Comparison of ENCODE assay signal across 17 cellular contexts in genomic region chr11:108923413-108923812, GRCh38.
"Had no signal": no experiment of that assay in that cellular context is flagged by ENCODE, and none has a peak within 500 bp of the region (broad histone marks: within the 10 kb centered on the region; RNA-seq: fewer than 3 reads in every experiment).

No MANE protein-coding gene starts in this region.

- H3K36me3 ChIP-seq: ovary had no signal

- H3K27ac Mint-ChIP-seq: dendritic cell treated with granulocyte-macrophage colony-stimulating factor and Interleukin-4, amounts not matched to agents 40 ng/mL and 50 ng/mL, for 4 days; endodermal cell; mesothelial cell of epicardium; natural killer cell had no signal

- ATAC-seq: esophagus mucosa, heart left ventricle, left lobe of liver, natural killer cell, right cardiac atrium had no signal

- H3K9me3 Mint-ChIP-seq: dendritic cell treated with granulocyte-macrophage colony-stimulating factor and Interleukin-4, amounts not matched to agents 40 ng/mL and 50 ng/mL, for 4 days; endodermal cell; mesothelial cell of epicardium; natural killer cell; neural crest cell had no signal

- H3K27ac ChIP-seq: heart left ventricle, ovary had no signal

- H3K27me3 Mint-ChIP-seq: dendritic cell treated with granulocyte-macrophage colony-stimulating factor and Interleukin-4, amounts not matched to agents 40 ng/mL and 50 ng/mL, for 4 days had no signal

- H3K9me3 ChIP-seq: heart left ventricle, ovary had no signal

- H3K4me3 ChIP-seq: heart left ventricle, ovary had no signal

- H3K4me3 Mint-ChIP-seq: dendritic cell treated with granulocyte-macrophage colony-stimulating factor and Interleukin-4, amounts not matched to agents 40 ng/mL and 50 ng/mL, for 4 days; endodermal cell; mesothelial cell of epicardium; natural killer cell; neural crest cell had no signal

- DNase-seq: effector CD4-positive, alpha-beta T cell; endodermal cell; heart left ventricle; islet precursor cell; natural killer cell; nucleus accumbens; ovary; right cardiac atrium; small intestine; stimulated activated CD4-positive, alpha-beta T cell treated with anti-CD3 and anti-CD28 coated beads, Interleukin-12 subunit alpha, Interleukin-12 subunit beta, amount 100 ng/mL, for 4 hours; stimulated activated naive CD4-positive, alpha-beta T cell treated with Interleukin-2 at 50 U/mL for 16 hours; trophoblast cell had no signal

- H3K27me3 ChIP-seq: heart left ventricle, ovary had no signal
